ENCODE assay signal across 17 cellular contexts in genomic region chr7:29230871-29231345, GRCh38. TPM values are rescaled to one million over a fixed set of nuclear protein-coding genes. Genes with fewer than 3 reads are reported as not detected.
"Had no signal": no experiment of that assay in that cellular context is flagged by ENCODE, and none has a peak within 500 bp of the region (broad histone marks: within the 10 kb centered on the region; RNA-seq: fewer than 3 reads in every experiment).

No MANE protein-coding gene starts in this region.

- H3K36me3 ChIP-seq: brain microvascular endothelial cell, left ventricle myocardium inferior, right atrium auricular region, tibial nerve had no signal

- H3K27ac ChIP-seq: brain microvascular endothelial cell, left ventricle myocardium inferior, right atrium auricular region, skin epidermis, tibial nerve had no signal

- FAIRE-seq: kidney had no signal

- DNase-seq: activated naive CD8-positive, alpha-beta T cell treated with anti-CD3 and anti-CD28 coated beads, Interleukin-2, amount 10 ng/mL, durations not matched to agents 7 days and 5 days; brain microvascular endothelial cell; effector CD8-positive, alpha-beta T cell; foreskin fibroblast; hippocampal formation; kidney; left ventricle myocardium inferior; natural killer cell; stimulated activated CD4-positive, alpha-beta T cell treated with anti-CD3 and anti-CD28 coated beads, Interleukin-15, amount 100 ng/mL, for 24 hours; stimulated activated CD4-positive, alpha-beta T cell treated with anti-CD3 and anti-CD28 coated beads, Interleukin-4, amount 100 ng/mL, for 24 hours; stimulated activated CD8-positive, alpha-beta memory T cell treated with anti-CD3 and anti-CD28 coated beads, Interleukin-4, amount 100 ng/mL, for 48 hours; stimulated activated naive CD4-positive, alpha-beta T cell treated with Interleukin-2 at 50 U/mL for 16 hours; substantia nigra had no signal

- H3K9me3 ChIP-seq: left ventricle myocardium inferior, right atrium auricular region, tibial nerve had no signal

- H3K4me3 ChIP-seq: left ventricle myocardium inferior, right atrium auricular region, skin epidermis, tibial nerve had no signal

- H3K4me1 ChIP-seq: right atrium auricular region, tibial nerve had no signal

- H3K27me3 ChIP-seq: brain microvascular endothelial cell, right atrium auricular region, tibial nerve had no signal

RNA-seq across cellular contexts. Expression of gene CHN2, which starts 36.3 kb away (rescaled TPM):
- total RNA-seq: activated T-helper 1 cell treated with anti-CD3 and anti-CD28 coated beads, Interleukin-12 subunit alpha, Interleukin-12 subunit beta, Interleukin-2, Interleukin-4 antibody, amounts not matched to agents 30 ng/mL and 10 ng/mL and 1 ng/mL, durations not matched to agents 14 hours and 24 hours and 36 hours had no signal
